In the genomic region with DNA sequence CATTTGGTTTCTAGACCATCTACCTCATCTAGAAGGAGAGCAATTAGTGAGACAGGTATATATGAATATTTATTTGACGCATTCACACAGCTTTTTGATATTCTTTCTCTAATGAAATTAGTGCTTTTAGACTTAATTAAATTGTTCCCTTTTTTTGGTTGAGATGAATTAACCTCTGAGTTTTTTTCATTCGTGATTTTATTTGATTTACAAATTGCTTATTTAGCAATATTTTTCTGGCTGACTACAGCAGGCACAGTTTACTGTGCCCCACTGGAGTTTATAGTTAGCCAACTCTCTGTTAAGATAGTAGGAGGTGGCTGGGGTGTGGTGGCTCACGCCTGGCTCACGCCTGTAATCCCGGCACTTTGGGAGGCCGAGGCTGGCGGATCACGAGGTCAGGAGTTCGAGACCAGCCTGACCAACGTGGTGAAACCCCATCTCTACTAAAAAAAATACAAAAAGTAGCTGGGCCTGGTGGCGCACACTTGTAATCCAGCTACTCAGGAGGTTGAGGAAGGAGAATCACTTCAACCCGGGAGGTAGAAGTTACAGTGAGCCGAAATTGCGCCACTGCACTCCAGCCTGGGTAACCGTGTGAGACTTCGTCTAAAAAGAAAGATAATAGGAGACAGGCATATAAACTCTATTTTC, we compare ENCODE assay signal across 15 cellular contexts.
"Had no signal": no experiment of that assay in that cellular context is flagged by ENCODE, and none has a peak within 500 bp of the region (broad histone marks: within the 10 kb centered on the region; RNA-seq: fewer than 3 reads in every experiment).

No MANE protein-coding gene starts in this region.

- ATAC-seq: gastroesophageal sphincter, left colon, lower lobe of right lung, pancreas had no signal

- H3K9me3 Mint-ChIP-seq: activated B cell treated with CpG ODN at 0.5 μM for 24 hours; activated CD4-positive, alpha-beta T cell treated with anti-CD3 and anti-CD28 coated beads, Interleukin-2, amount 10 ng/mL, durations not matched to agents 7 days and 5 days; naive B cell had no signal

- FAIRE-seq: islet of Langerhans, pancreas had no signal

- DNase-seq: activated B cell treated with CpG ODN at 0.5 μM for 24 hours; activated CD4-positive, alpha-beta T cell treated with anti-CD3 and anti-CD28 coated beads, Interleukin-2, amount 10 ng/mL, durations not matched to agents 7 days and 5 days; activated effector memory CD4-positive, alpha-beta T cell treated with Interleukin-2 at 50 U/mL for 16 hours; dorsolateral prefrontal cortex; left colon; lower lobe of right lung; naive B cell; pancreas; stimulated activated CD4-positive, alpha-beta T cell treated with anti-CD3 and anti-CD28 coated beads, Interleukin-12 subunit alpha, Interleukin-12 subunit beta, amount 100 ng/mL, for 4 hours; stimulated activated CD4-positive, alpha-beta T cell treated with anti-CD3 and anti-CD28 coated beads, Interleukin-2, amount 100 ng/mL, for 24 hours; thyroid gland; uterus had no signal

- H3K4me1 ChIP-seq: ascending aorta, lower lobe of right lung, pancreas, uterus had no signal

- H3K4me3 Mint-ChIP-seq: activated B cell treated with CpG ODN at 0.5 μM for 24 hours; activated CD4-positive, alpha-beta T cell treated with anti-CD3 and anti-CD28 coated beads, Interleukin-2, amount 10 ng/mL, durations not matched to agents 7 days and 5 days; naive B cell had no signal

- H3K4me3 ChIP-seq: ascending aorta, dorsolateral prefrontal cortex, gastroesophageal sphincter, lower lobe of right lung, pancreas, thyroid gland, uterus had no signal

- H3K27ac Mint-ChIP-seq: activated B cell treated with CpG ODN at 0.5 μM for 24 hours; activated CD4-positive, alpha-beta T cell treated with anti-CD3 and anti-CD28 coated beads, Interleukin-2, amount 10 ng/mL, durations not matched to agents 7 days and 5 days had no signal

- H3K9me3 ChIP-seq: ascending aorta, gastroesophageal sphincter, lower lobe of right lung, pancreas, thyroid gland, uterus had no signal

- H3K27me3 Mint-ChIP-seq: activated B cell treated with CpG ODN at 0.5 μM for 24 hours; activated CD4-positive, alpha-beta T cell treated with anti-CD3 and anti-CD28 coated beads, Interleukin-2, amount 10 ng/mL, durations not matched to agents 7 days and 5 days; naive B cell had no signal

- H3K27ac ChIP-seq: ascending aorta, gastroesophageal sphincter, lower lobe of right lung, pancreas, thyroid gland, uterus had no signal

- H3K27me3 ChIP-seq: ascending aorta, dorsolateral prefrontal cortex, gastroesophageal sphincter, pancreas, thyroid gland, uterus had no signal
